ENCODE assay signal across 8 cellular contexts in genomic region chr12:49967042-49967776, GRCh38. TPM values are rescaled to one million over a fixed set of nuclear protein-coding genes. Genes with fewer than 3 reads are reported as not detected.
DNase-seq lines count a peak whose midpoint lies in the region; ATAC-seq, FAIRE-seq and TF ChIP-seq lines count a peak whose summit lies in the region.

No MANE protein-coding gene starts in this region.

- peak; percentile 81 for DNase-seq in EH (ENCODE audit: low read depth)
- DNase-seq in NCI-H1417 (lab: John Stamatoyannopoulos, UW) = peak; percentile 82 to 87 (median 86)
- DNase-seq in T-helper 17 cell = peak; percentile 83 to 95 (median 90)
- DNase-seq in amygdala (lab: John Stamatoyannopoulos, UW) = peak; percentile 42 to 97 (median 86)
- DNase-seq in right cardiac atrium = peak; percentile 94 to 97 (median 96)
- peak; percentile 91 for DNase-seq in putamen (ENCODE audit: low spot score)
- peak; percentile 87 for DNase-seq in urothelium cell line (ENCODE audit: low spot score)

- peak; percentile 97 for TF ChIP-seq CTCF in HEK293 (tag by site-specific recombination; IDR thresholded peaks at IDR 0.05)

- H3K4me1 Mint-ChIP-seq in T-helper 17 cell = peaks cover 7% of the 10 kb centered on the region

- peak; percentile 91 for ATAC-seq in T-helper 17 cell
- ATAC-seq in right cardiac atrium = peak; percentile 79 to 81

- no peak overlapping the region for H3K27ac Mint-ChIP-seq in T-helper 17 cell

- CTCF ChIA-PET in HEK293 (lab: Yijun Ruan, JAX) = interaction anchor here (0.5 to 7.1 kb wide), 78 partner anchors 9 to 1244 kb away, joined by 3 to 104 read pairs (median 5); partner anchors contain the start of genes AQP2, COX14 and RACGAP1

- no peaks in the 10 kb centered on the region for H3K4me1 ChIP-seq in HEK293 (ENCODE audit: control insufficient read depth, insufficient read depth, low read length)
- H3K4me1 ChIP-seq in right cardiac atrium (ENCODE audit: control insufficient read depth, insufficient read depth, low read length) = no peaks in the 10 kb centered on the region

- POLR2A ChIA-PET in HEK293 (lab: Yijun Ruan, JAX) = interaction anchor here (0.7 to 1.5 kb wide), 8 partner anchors 22 to 226 kb away, joined by 3 to 6 read pairs (median 4); partner anchors contain the start of genes BCDIN3D, COX14 and TMBIM6

- H3K4me3 Mint-ChIP-seq in T-helper 17 cell = peak overlapping the region; percentile 85

- no peaks in the 10 kb centered on the region for H3K9me3 ChIP-seq in HEK293 (ENCODE audit: control insufficient read depth, insufficient read depth, low read depth, low read length)
- H3K9me3 ChIP-seq in T-helper 17 cell (ENCODE audit: control insufficient read depth, low read length, poor library complexity, severe bottlenecking) = no peaks in the 10 kb centered on the region
- H3K9me3 ChIP-seq in right cardiac atrium (ENCODE audit: control insufficient read depth, low read length) = no peaks in the 10 kb centered on the region

- 2% methylated on average over 40 of the region's 40 CpGs for WGBS in right cardiac atrium

- no peaks in the 10 kb centered on the region for H3K27me3 ChIP-seq in right cardiac atrium (ENCODE audit: control insufficient read depth, insufficient read depth)

- peak; percentile 93 for FAIRE-seq in urothelium cell line (lab: Jason Lieb, UNC)

- peaks cover 46% of the 10 kb centered on the region for H3K27me3 Mint-ChIP-seq in T-helper 17 cell

- H3K36me3 ChIP-seq in HEK293 (ENCODE audit: control insufficient read depth in 2 of 2, insufficient read depth in 1 of 2, low read length in 2 of 2) = no peaks in the 10 kb centered on the region

- H3K27ac ChIP-seq in HEK293 (ENCODE audit: extremely low read depth, low read depth, low read length) (peak overlapping the region; percentile 32; the same call in 1 of the 2 replicates), right cardiac atrium (ENCODE audit: low read length) (no peak overlapping the region)

- intact Hi-C loops in right cardiac atrium (cut with DNase I) = loop anchor here in 3 of 4 donors (5.0 to 10.0 kb wide), 6 partner anchors 90 to 208 kb away; partner anchors contain the start of gene ASIC1 (in 1 of the 3)

- H3K4me3 ChIP-seq in HEK293 (ENCODE audit: low read depth, low read length) (peak overlapping the region; percentile 31), right cardiac atrium (ENCODE audit: low read length) (peak overlapping the region; percentile 4)

- peaks cover 2% of the 10 kb centered on the region for H3K36me3 Mint-ChIP-seq in T-helper 17 cell (ENCODE audit: low read depth)

TF ChIP-seq in HEK293, 187 proteins besides CTCF, POLR2A, EP300 and RAD21 (continues in another document):
- TF ChIP-seq ZNF112 (tag by site-specific recombination; IDR thresholded peaks at IDR 0.05) = no peak
- no peak for TF ChIP-seq ZNF223 (tag by site-specific recombination; IDR thresholded peaks at IDR 0.05)
- TF ChIP-seq ZNF843 (tag by site-specific recombination; IDR thresholded peaks at IDR 0.05) = peak; percentile 38; the same call in 1 of the 2 replicates
- TF ChIP-seq ZNF561 (tag by site-specific recombination; IDR thresholded peaks at IDR 0.05; ENCODE audit: borderline replicate concordance) = no peak; the same call in 1 of the 2 replicates
- peak; percentile 74 for TF ChIP-seq KLF8 (tag by site-specific recombination; IDR thresholded peaks at IDR 0.05)
- TF ChIP-seq PRDM2 (tag by site-specific recombination; IDR thresholded peaks at IDR 0.05; ENCODE audit: borderline replicate concordance) = 0 out of 2 replicates have a peak, but pooled peaks have one; percentile 8
- no peak for TF ChIP-seq ZBTB20 (tag by site-specific recombination; IDR thresholded peaks at IDR 0.05)
- TF ChIP-seq ZNF404 (tag by site-specific recombination; IDR thresholded peaks at IDR 0.05) = no peak
- no peak for TF ChIP-seq ZNF660 (tag by site-specific recombination; IDR thresholded peaks at IDR 0.05)
- TF ChIP-seq ZNF426 (tag by site-specific recombination; IDR thresholded peaks at IDR 0.05) = no peak
- peak; percentile 92 for TF ChIP-seq ZNF654 (tag by site-specific recombination; IDR thresholded peaks at IDR 0.05; ENCODE audit: low read depth)
- peak; percentile 26; the same call in 1 of the 2 replicates for TF ChIP-seq ZBTB21 (tag by site-specific recombination; IDR thresholded peaks at IDR 0.05)
- peak; percentile 87 for TF ChIP-seq ZIC2 (tag by site-specific recombination; IDR thresholded peaks at IDR 0.05)
- TF ChIP-seq PRDM1 (tag by site-specific recombination; IDR thresholded peaks at IDR 0.05) = no peak
- no peak; the same call in 1 of the 2 replicates for TF ChIP-seq INSM2 (tag by site-specific recombination; IDR thresholded peaks at IDR 0.05)

RNA-seq across cellular contexts. Expression of gene AQP5, which starts 5.5 kb away (rescaled TPM):
- not detected for total RNA-seq in T-helper 17 cell
- 1 to 10 TPM; 2.0 to 7.0 (median 2.8) TPM for total RNA-seq in right cardiac atrium
- 6.7 TPM for polyA plus RNA-seq in right cardiac atrium

RNA-seq across cellular contexts. Expression of gene AQP6, which starts 5.5 kb away (rescaled TPM):
- total RNA-seq in T-helper 17 cell (not detected), right cardiac atrium (under 1 TPM in 3 of 4 donors, not detected in 1; 0.15 to 0.25 (median 0.17) TPM)
- polyA plus RNA-seq in right cardiac atrium = 0.32 TPM

RNA-seq across cellular contexts. Expression of gene AQP2, which starts 16.7 kb away (rescaled TPM):
- total RNA-seq in T-helper 17 cell = not detected
- total RNA-seq in right cardiac atrium = 1 to 10 TPM in 1 of 4 donors, under 1 TPM in 3; 0.17 to 1.1 (median 0.52) TPM
- polyA plus RNA-seq in right cardiac atrium = 0.77 TPM

RNA-seq across cellular contexts. Expression of gene RACGAP1, which starts 58.1 kb away (rescaled TPM):
- total RNA-seq in T-helper 17 cell (1 to 10 TPM; 6.8 to 7.3 TPM), right cardiac atrium (1 to 10 TPM; 3.2 to 8.2 (median 6.3) TPM)
- polyA plus RNA-seq in right cardiac atrium = 1.5 TPM
